Comparison of ENCODE assay signal across 17 cellular contexts in the genomic region with DNA sequence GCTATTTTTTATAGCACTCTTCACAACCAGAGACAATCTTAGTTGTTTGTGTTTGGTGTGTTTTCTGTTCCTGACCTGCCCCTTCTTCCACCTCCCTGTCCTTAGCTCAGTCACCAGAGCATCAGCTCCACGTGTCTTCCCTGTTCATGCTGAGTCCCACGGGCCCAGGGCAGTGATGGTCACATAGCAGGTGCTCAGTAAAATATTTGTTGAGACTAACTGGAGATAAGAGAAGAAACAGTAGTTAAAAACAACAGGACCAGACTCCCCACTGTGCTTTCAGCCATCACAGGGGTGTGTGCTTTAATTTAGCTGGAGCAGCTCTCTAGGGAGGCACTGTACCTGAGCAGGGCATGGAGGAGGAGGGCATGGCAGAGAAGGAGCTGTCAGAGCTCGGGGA.
DNase-seq lines count a peak whose midpoint lies in the region; ATAC-seq and TF ChIP-seq lines count a peak whose summit lies in the region.
"Had no signal": no experiment of that assay in that cellular context is flagged by ENCODE, and none has a peak within 500 bp of the region (broad histone marks: within the 10 kb centered on the region; RNA-seq: fewer than 3 reads in every experiment).

No MANE protein-coding gene starts in this region.

- H3K4me1 Mint-ChIP-seq in activated CD8-positive, alpha-beta T cell treated with anti-CD3 and anti-CD28 coated beads for 36 hours (ENCODE audit: low read depth) = no peaks in the 10 kb centered on the region

- no peaks in the 10 kb centered on the region for H3K36me3 Mint-ChIP-seq in activated CD8-positive, alpha-beta T cell treated with anti-CD3 and anti-CD28 coated beads for 36 hours (ENCODE audit: low read depth)

- no peak overlapping the region for H3K27ac Mint-ChIP-seq in activated CD8-positive, alpha-beta T cell treated with anti-CD3 and anti-CD28 coated beads for 36 hours
- H3K27ac Mint-ChIP-seq: CD4-positive, alpha-beta T cell; GM23338; HFFc6 had no signal

- no peak overlapping the region for H3K23ac ChIP-seq in mesendoderm (ENCODE audit: low read length)

- H3K56ac ChIP-seq in mesendoderm (ENCODE audit: low read length) = no peak overlapping the region

- H3K79me2 ChIP-seq in Karpas-422 (ENCODE audit: low read length) (no peaks in the 10 kb centered on the region), mesendoderm (ENCODE audit: control insufficient read depth, insufficient read depth, low read length) (no peaks in the 10 kb centered on the region)

- no peaks in the 10 kb centered on the region for H3K27me3 ChIP-seq in Karpas-422 (ENCODE audit: low read length)
- no peaks in the 10 kb centered on the region for H3K27me3 ChIP-seq in esophagus muscularis mucosa
- no peaks in the 10 kb centered on the region for H3K27me3 ChIP-seq in upper lobe of right lung
- no peaks in the 10 kb centered on the region for H3K27me3 ChIP-seq in mesendoderm (ENCODE audit: insufficient read depth, low read length, poor library complexity)
- H3K27me3 ChIP-seq: BE2C had no signal

- no peaks in the 10 kb centered on the region for H3K9me3 ChIP-seq in Karpas-422 (ENCODE audit: low read length)
- H3K9me3 ChIP-seq in esophagus muscularis mucosa = peaks cover 0 to 5% (median 2%) of the 10 kb centered on the region in 4 donors
- H3K9me3 ChIP-seq in upper lobe of right lung = no peaks in the 10 kb centered on the region
- H3K9me3 ChIP-seq: BE2C, Caco-2 had no signal

- no peaks in the 10 kb centered on the region for H3K79me1 ChIP-seq in mesendoderm (ENCODE audit: low read length)

- no peak for ATAC-seq in upper lobe of right lung
- ATAC-seq in activated CD8-positive, alpha-beta T cell treated with anti-CD3 and anti-CD28 coated beads for 36 hours = no peak
- ATAC-seq: GM23338 had no signal

- H3K9ac ChIP-seq in Karpas-422 (ENCODE audit: low read length) = peak overlapping the region; percentile 30; the same call in 1 of the 2 replicates
- no peak overlapping the region for H3K9ac ChIP-seq in mesendoderm (ENCODE audit: low read length)

- H3K4ac ChIP-seq in mesendoderm (ENCODE audit: low read depth, low read length) = no peak overlapping the region

- no peak for TF ChIP-seq EP300 in esophagus muscularis mucosa (IDR thresholded peaks at IDR 0.05)

- no peak overlapping the region for H2BK15ac ChIP-seq in mesendoderm (replicated peaks; ENCODE audit: low read depth)

- H3K9me2 ChIP-seq in Karpas-422 (replicated peaks; ENCODE audit: insufficient read depth, low read length) = no peaks in the 10 kb centered on the region

- H3K36me3 ChIP-seq in Karpas-422 (ENCODE audit: insufficient read depth, low read length) (no peaks in the 10 kb centered on the region), esophagus muscularis mucosa (no peaks in the 10 kb centered on the region), upper lobe of right lung (no peaks in the 10 kb centered on the region), mesendoderm (ENCODE audit: control insufficient read depth, insufficient read depth, low read length) (no peaks in the 10 kb centered on the region)
- H3K36me3 ChIP-seq: BE2C had no signal

- H4K5ac ChIP-seq in mesendoderm (ENCODE audit: low read length) = no peak overlapping the region

- TF ChIP-seq CTCF in esophagus muscularis mucosa (IDR thresholded peaks at IDR 0.05) = no peak
- TF ChIP-seq CTCF in upper lobe of right lung (IDR thresholded peaks at IDR 0.05) = no peak
- TF ChIP-seq CTCF in activated CD8-positive, alpha-beta T cell treated with anti-CD3 and anti-CD28 coated beads for 36 hours (IDR thresholded peaks at IDR 0.05) = no peak

- H2AFZ ChIP-seq in Karpas-422 (ENCODE audit: low read length) = no peak overlapping the region
- H2AFZ ChIP-seq: GM23338 had no signal

- H3K9me3 Mint-ChIP-seq in activated CD8-positive, alpha-beta T cell treated with anti-CD3 and anti-CD28 coated beads for 36 hours = no peaks in the 10 kb centered on the region
- H3K9me3 Mint-ChIP-seq: CD4-positive, alpha-beta T cell had no signal

- H4K20me1 ChIP-seq in Karpas-422 (ENCODE audit: insufficient read depth, low read depth, low read length) = no peaks in the 10 kb centered on the region

- no peak overlapping the region for H4K8ac ChIP-seq in mesendoderm (ENCODE audit: low read depth, low read length)

- H3K27ac ChIP-seq in Karpas-422 (ENCODE audit: low read length) (no peak overlapping the region), esophagus muscularis mucosa (replicated peaks in 1 of 4) (no peak overlapping the region), upper lobe of right lung (no peak overlapping the region), mesendoderm (ENCODE audit: low read depth, low read length) (no peak overlapping the region)
- H3K27ac ChIP-seq: C4-2B had no signal

- no peak for TF ChIP-seq POLR2A in esophagus muscularis mucosa (IDR thresholded peaks at IDR 0.05; ENCODE audit: low read depth)

- H3K27me3 Mint-ChIP-seq in activated CD8-positive, alpha-beta T cell treated with anti-CD3 and anti-CD28 coated beads for 36 hours = peaks cover 7% of the 10 kb centered on the region

- H2AK5ac ChIP-seq in mesendoderm (ENCODE audit: low read length) = no peak overlapping the region

- H2BK5ac ChIP-seq in mesendoderm (ENCODE audit: low read length) = no peak overlapping the region

- H3K4me2 ChIP-seq in Karpas-422 (ENCODE audit: low read depth, low read length, poor library complexity, severe bottlenecking) (peak overlapping the region; percentile 33), mesendoderm (ENCODE audit: low read length) (no peak overlapping the region)
- H3K4me2 ChIP-seq: GM23338 had no signal

- peaks cover 63% of the 10 kb centered on the region for H3K4me1 ChIP-seq in Karpas-422 (ENCODE audit: low read length)
- no peaks in the 10 kb centered on the region for H3K4me1 ChIP-seq in esophagus muscularis mucosa
- H3K4me1 ChIP-seq in upper lobe of right lung = no peaks in the 10 kb centered on the region
- no peaks in the 10 kb centered on the region for H3K4me1 ChIP-seq in mesendoderm (ENCODE audit: control insufficient read depth, low read depth, low read length)
- H3K4me1 ChIP-seq: BE2C, Caco-2 had no signal

- H3K18ac ChIP-seq in mesendoderm (ENCODE audit: low read length) = no peak overlapping the region

- WGBS in esophagus muscularis mucosa = 77% methylated on average over 3 of the region's 3 CpGs
- no CpG with 5 or more reads among the region's 3 CpGs for WGBS in mesendoderm (ENCODE audit: extremely low coverage, insufficient coverage, low lambda C conversion rate)

- H2BK120ac ChIP-seq in mesendoderm (ENCODE audit: low read depth, low read length) = no peak overlapping the region

- DNase-seq in D341Med (ENCODE audit: low spot score) = peak; percentile 10
- no peak for DNase-seq in Karpas-422
- DNase-seq in esophagus muscularis mucosa (ENCODE audit: extremely low spot score) = peak; percentile 75
- DNase-seq in upper lobe of right lung = peak; percentile 17
- no peak for DNase-seq in C1 segment of cervical spinal cord (lab: John Stamatoyannopoulos, UW)
- no peak for DNase-seq in activated CD8-positive, alpha-beta T cell treated with anti-CD3 and anti-CD28 coated beads for 36 hours
- no peak for DNase-seq in mesendoderm
- DNase-seq: BE2C; CD4-positive, alpha-beta T cell; DMS153; DMS79; GDM1; HCEC 1CT; HFFc6 had no signal

- POLR2A ChIA-PET in activated CD8-positive, alpha-beta T cell treated with anti-CD3 and anti-CD28 coated beads for 36 hours (lab: Charles Lee) = no interaction called here

- CTCF ChIA-PET in activated CD8-positive, alpha-beta T cell treated with anti-CD3 and anti-CD28 coated beads for 36 hours (lab: Charles Lee) = no interaction called here

- H3K4me3 Mint-ChIP-seq in activated CD8-positive, alpha-beta T cell treated with anti-CD3 and anti-CD28 coated beads for 36 hours = no peak overlapping the region
- H3K4me3 Mint-ChIP-seq: CD4-positive, alpha-beta T cell; GM23338; HFFc6 had no signal

- H3K4me3 ChIP-seq in Karpas-422 (ENCODE audit: low read length) (no peak overlapping the region), esophagus muscularis mucosa (no peak overlapping the region), upper lobe of right lung (no peak overlapping the region), mesendoderm (ENCODE audit: low read length) (no peak overlapping the region)
- H3K4me3 ChIP-seq: GM23338 had no signal

- intact Hi-C loops in esophagus muscularis mucosa (cut with DNase I) = no loop called here
- intact Hi-C loops in upper lobe of right lung (cut with DNase I) = no loop called here
- intact Hi-C loops in activated CD8-positive, alpha-beta T cell treated with anti-CD3 and anti-CD28 coated beads for 36 hours (cut with micrococcal nuclease) = no loop called here

Comparison
In these comparisons a context has a peak if more than half of its experiments do, and no peak if none do; other contexts are left out.
1. DNase-seq: peak in D341Med (single experiment), esophagus muscularis mucosa (single experiment) and upper lobe of right lung (single experiment); none in Karpas-422 (single experiment), C1 segment of cervical spinal cord (0 of 14), activated CD8-positive, alpha-beta T cell treated with anti-CD3 and anti-CD28 coated beads for 36 hours (single experiment) and mesendoderm (single experiment).